1 cellular context compared by ENCODE assay signal in the genomic region with DNA sequence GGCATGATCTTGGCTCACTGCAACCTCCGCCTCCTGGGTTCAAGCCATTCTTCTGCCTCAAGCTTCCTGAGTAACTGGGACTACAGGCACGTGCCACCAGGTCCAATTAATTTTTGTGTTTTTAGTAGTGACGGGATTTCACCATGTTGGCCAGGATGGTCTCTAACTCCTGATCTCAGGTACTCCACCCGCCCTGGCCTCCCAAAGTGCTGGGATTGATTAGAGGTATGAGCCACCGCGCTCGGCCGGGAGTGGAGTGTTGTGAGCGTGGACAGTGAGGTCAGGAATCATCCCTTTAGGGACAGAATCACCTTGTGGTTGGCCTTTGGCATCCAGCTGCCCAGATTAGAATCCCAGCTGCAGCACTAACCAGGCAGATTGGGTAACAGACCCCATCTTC.
TF ChIP-seq lines count a peak whose summit lies in the region.

No MANE protein-coding gene starts in this region.

TF ChIP-seq in GM23338, 12 proteins besides CTCF, POLR2A, EP300 and RAD21:
- no peak for TF ChIP-seq POLR2AphosphoS5 (IDR thresholded peaks at IDR 0.05; ENCODE audit: low read depth)
- TF ChIP-seq, protein P1, sequence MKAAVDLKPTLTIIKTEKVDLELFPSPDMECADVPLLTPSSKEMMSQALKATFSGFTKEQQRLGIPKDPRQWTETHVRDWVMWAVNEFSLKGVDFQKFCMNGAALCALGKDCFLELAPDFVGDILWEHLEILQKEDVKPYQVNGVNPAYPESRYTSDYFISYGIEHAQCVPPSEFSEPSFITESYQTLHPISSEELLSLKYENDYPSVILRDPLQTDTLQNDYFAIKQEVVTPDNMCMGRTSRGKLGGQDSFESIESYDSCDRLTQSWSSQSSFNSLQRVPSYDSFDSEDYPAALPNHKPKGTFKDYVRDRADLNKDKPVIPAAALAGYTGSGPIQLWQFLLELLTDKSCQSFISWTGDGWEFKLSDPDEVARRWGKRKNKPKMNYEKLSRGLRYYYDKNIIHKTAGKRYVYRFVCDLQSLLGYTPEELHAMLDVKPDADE (IDR thresholded peaks at IDR 0.05): no peak
- TF ChIP-seq JUNB (IDR thresholded peaks at IDR 0.05; ENCODE audit: unreplicated experiment): no peak
- no peak for TF ChIP-seq ZNF114 (CRISPR knock-in tag; IDR thresholded peaks at IDR 0.05)
- TF ChIP-seq, protein P2, sequence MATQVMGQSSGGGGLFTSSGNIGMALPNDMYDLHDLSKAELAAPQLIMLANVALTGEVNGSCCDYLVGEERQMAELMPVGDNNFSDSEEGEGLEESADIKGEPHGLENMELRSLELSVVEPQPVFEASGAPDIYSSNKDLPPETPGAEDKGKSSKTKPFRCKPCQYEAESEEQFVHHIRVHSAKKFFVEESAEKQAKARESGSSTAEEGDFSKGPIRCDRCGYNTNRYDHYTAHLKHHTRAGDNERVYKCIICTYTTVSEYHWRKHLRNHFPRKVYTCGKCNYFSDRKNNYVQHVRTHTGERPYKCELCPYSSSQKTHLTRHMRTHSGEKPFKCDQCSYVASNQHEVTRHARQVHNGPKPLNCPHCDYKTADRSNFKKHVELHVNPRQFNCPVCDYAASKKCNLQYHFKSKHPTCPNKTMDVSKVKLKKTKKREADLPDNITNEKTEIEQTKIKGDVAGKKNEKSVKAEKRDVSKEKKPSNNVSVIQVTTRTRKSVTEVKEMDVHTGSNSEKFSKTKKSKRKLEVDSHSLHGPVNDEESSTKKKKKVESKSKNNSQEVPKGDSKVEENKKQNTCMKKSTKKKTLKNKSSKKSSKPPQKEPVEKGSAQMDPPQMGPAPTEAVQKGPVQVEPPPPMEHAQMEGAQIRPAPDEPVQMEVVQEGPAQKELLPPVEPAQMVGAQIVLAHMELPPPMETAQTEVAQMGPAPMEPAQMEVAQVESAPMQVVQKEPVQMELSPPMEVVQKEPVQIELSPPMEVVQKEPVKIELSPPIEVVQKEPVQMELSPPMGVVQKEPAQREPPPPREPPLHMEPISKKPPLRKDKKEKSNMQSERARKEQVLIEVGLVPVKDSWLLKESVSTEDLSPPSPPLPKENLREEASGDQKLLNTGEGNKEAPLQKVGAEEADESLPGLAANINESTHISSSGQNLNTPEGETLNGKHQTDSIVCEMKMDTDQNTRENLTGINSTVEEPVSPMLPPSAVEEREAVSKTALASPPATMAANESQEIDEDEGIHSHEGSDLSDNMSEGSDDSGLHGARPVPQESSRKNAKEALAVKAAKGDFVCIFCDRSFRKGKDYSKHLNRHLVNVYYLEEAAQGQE (IDR thresholded peaks at IDR 0.05; ENCODE audit: unreplicated experiment): no peak
